Comparison of ENCODE assay signal across 1 cellular context in genomic region chr6:75852721-75853120, GRCh38.
TF ChIP-seq lines count a peak whose summit lies in the region.

No MANE protein-coding gene starts in this region.

TF ChIP-seq in HCT116, 20 proteins besides CTCF, POLR2A, EP300 and RAD21:
- no peak for TF ChIP-seq EGR1 (IDR thresholded peaks at IDR 0.05; ENCODE audit: low read depth)
- TF ChIP-seq ELF1 (IDR thresholded peaks at IDR 0.05; ENCODE audit: borderline replicate concordance, low read depth), result no peak
- TF ChIP-seq, protein P1, sequence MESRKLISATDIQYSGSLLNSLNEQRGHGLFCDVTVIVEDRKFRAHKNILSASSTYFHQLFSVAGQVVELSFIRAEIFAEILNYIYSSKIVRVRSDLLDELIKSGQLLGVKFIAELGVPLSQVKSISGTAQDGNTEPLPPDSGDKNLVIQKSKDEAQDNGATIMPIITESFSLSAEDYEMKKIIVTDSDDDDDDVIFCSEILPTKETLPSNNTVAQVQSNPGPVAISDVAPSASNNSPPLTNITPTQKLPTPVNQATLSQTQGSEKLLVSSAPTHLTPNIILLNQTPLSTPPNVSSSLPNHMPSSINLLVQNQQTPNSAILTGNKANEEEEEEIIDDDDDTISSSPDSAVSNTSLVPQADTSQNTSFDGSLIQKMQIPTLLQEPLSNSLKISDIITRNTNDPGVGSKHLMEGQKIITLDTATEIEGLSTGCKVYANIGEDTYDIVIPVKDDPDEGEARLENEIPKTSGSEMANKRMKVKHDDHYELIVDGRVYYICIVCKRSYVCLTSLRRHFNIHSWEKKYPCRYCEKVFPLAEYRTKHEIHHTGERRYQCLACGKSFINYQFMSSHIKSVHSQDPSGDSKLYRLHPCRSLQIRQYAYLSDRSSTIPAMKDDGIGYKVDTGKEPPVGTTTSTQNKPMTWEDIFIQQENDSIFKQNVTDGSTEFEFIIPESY (IDR thresholded peaks at IDR 0.05; ENCODE audit: extremely low read depth, insufficient replicate concordance, low read length), result no peak
- no peak for TF ChIP-seq MAX (IDR thresholded peaks at IDR 0.05)
- no peak for TF ChIP-seq FOSL1 (IDR thresholded peaks at IDR 0.05; ENCODE audit: low read depth)
- TF ChIP-seq CEBPB (IDR thresholded peaks at IDR 0.05; ENCODE audit: low read depth), result no peak
- no peak for TF ChIP-seq SIN3A (IDR thresholded peaks at IDR 0.05; ENCODE audit: low read depth)
- TF ChIP-seq CBX3 (IDR thresholded peaks at IDR 0.05; ENCODE audit: low read depth), result no peak
- TF ChIP-seq TCF7L2 (IDR thresholded peaks at IDR 0.05; ENCODE audit: borderline replicate concordance, extremely low read depth, insufficient read depth, insufficient read length), result no peak
